12 cellular contexts compared by ENCODE assay signal in the genomic region with DNA sequence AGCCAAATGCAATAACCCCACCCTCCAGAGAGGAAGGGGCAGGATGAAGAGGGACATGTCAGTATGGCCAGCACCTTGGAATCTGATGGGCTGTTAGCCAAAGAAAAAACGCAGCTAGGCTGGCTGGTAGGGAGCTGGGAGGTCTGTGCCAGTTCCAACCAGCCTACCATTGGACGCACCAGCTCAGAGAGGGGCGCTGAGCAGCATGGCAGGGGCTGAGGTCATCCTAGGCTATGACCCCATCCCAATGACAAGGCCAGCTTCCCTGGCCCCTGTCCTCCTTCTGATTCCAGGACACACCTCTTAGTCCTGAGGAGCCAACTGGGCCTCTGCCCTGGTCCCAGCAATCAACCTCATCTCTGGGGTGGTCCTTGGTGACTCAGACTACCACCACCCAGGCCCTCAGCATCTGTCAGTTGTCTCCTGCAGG. TPM values are rescaled to one million over a fixed set of nuclear protein-coding genes. Genes with fewer than 3 reads are reported as not detected.
DNase-seq lines count a peak whose midpoint lies in the region; ATAC-seq, FAIRE-seq and TF ChIP-seq lines count a peak whose summit lies in the region.
"Had no signal": no experiment of that assay in that cellular context is flagged by ENCODE, and none has a peak within 500 bp of the region (broad histone marks: within the 10 kb centered on the region; RNA-seq: fewer than 3 reads in every experiment).

No MANE protein-coding gene starts in this region.

- H3K36me3 ChIP-seq in left ventricle myocardium inferior: no peaks in the 10 kb centered on the region
- peaks cover 0 to 12% (median 0%) of the 10 kb centered on the region in 4 donors for H3K36me3 ChIP-seq in stomach

- H3K4me3 ChIP-seq in left ventricle myocardium inferior (no peak overlapping the region), stomach (no peak overlapping the region)

- no peak for TF ChIP-seq EP300 in stomach (IDR thresholded peaks at IDR 0.05)

- TF ChIP-seq CTCF in left ventricle myocardium inferior (IDR thresholded peaks at IDR 0.05; ENCODE audit: borderline replicate concordance): no peak
- no peak for TF ChIP-seq CTCF in stomach (IDR thresholded peaks at IDR 0.05)

- intact Hi-C loops in left ventricle myocardium inferior (cut with micrococcal nuclease) (no loop called here), stomach (cut with DNase I; ENCODE audit: low total_unique reads) (no loop called here)

- ATAC-seq in HG02678 (IDR thresholded peaks at IDR 0.05; ENCODE audit: unreplicated experiment): no peak

- H3K36me3 Mint-ChIP-seq in activated naive CD8-positive, alpha-beta T cell treated with anti-CD3 and anti-CD28 coated beads for 36 hours: peaks cover 32% of the 10 kb centered on the region

- H3K4me1 ChIP-seq in left ventricle myocardium inferior: peaks cover 94% of the 10 kb centered on the region
- peaks cover 77 to 100% (median 92%) of the 10 kb centered on the region in 4 donors for H3K4me1 ChIP-seq in stomach

- H3K27me3 ChIP-seq in left ventricle myocardium inferior (ENCODE audit: low read depth) (no peaks in the 10 kb centered on the region), stomach (no peaks in the 10 kb centered on the region)

- H3K4me3 Mint-ChIP-seq in activated naive CD8-positive, alpha-beta T cell treated with anti-CD3 and anti-CD28 coated beads for 36 hours: no peak overlapping the region

- DNase-seq in EH (ENCODE audit: low read depth): peak; percentile 60
- DNase-seq in activated naive CD8-positive, alpha-beta T cell treated with anti-CD3 and anti-CD28 coated beads for 36 hours: no peak
- no peak for DNase-seq in left ventricle myocardium inferior
- no peak for DNase-seq in stomach
- no peak for DNase-seq in RCC 7860 (ENCODE audit: low spot score)
- no peak for DNase-seq in cerebellar cortex (ENCODE audit: low spot score)
- no peak for DNase-seq in stimulated activated CD4-positive, alpha-beta T cell treated with anti-CD3 and anti-CD28 coated beads, Interleukin-4, amount 100 ng/mL, for 1 hour
- DNase-seq: activated CD4-positive, alpha-beta T cell treated with anti-CD3 and anti-CD28 coated beads for 4 hours; activated naive CD4-positive, alpha-beta T cell; DMS153; NCI-H2107 had no signal

- H3K27ac ChIP-seq in left ventricle myocardium inferior (replicated peaks) (peak overlapping the region; percentile 42), stomach (peak overlapping the region in 4 of 5 donors; percentile 61 to 98 (median 88))

- 40 to 51% (median 48%) methylated on average over 3 of the region's 3 CpGs; no CpG with 5 or more reads in 1 of the 5 donors for WGBS in stomach, 5 donors

- no peaks in the 10 kb centered on the region for H3K27me3 Mint-ChIP-seq in activated naive CD8-positive, alpha-beta T cell treated with anti-CD3 and anti-CD28 coated beads for 36 hours

- H3K9me3 Mint-ChIP-seq in activated naive CD8-positive, alpha-beta T cell treated with anti-CD3 and anti-CD28 coated beads for 36 hours: no peaks in the 10 kb centered on the region

- TF ChIP-seq POLR2A in stomach (IDR thresholded peaks at IDR 0.05): no peak

- peak overlapping the region; percentile 88 for H3K27ac Mint-ChIP-seq in activated naive CD8-positive, alpha-beta T cell treated with anti-CD3 and anti-CD28 coated beads for 36 hours

- H3K4me1 Mint-ChIP-seq in activated naive CD8-positive, alpha-beta T cell treated with anti-CD3 and anti-CD28 coated beads for 36 hours: peaks cover 95% of the 10 kb centered on the region

- H3K9me3 ChIP-seq in left ventricle myocardium inferior (replicated peaks) (no peaks in the 10 kb centered on the region), stomach (no peaks in the 10 kb centered on the region)

- FAIRE-seq in RCC 7860 (lab: Jason Lieb, UNC): no peak

RNA-seq across cellular contexts. Expression of gene ACTN1, which starts 12.2 kb away (rescaled TPM):
- total RNA-seq in activated naive CD8-positive, alpha-beta T cell treated with anti-CD3 and anti-CD28 coated beads for 36 hours: 100 to 1,000 TPM; 171 to 177 TPM
- total RNA-seq in left ventricle myocardium inferior: 75.4 TPM
- 100 to 1,000 TPM; 191 to 504 (median 237) TPM for total RNA-seq in stomach
- 10 to 100 TPM; 25.7 to 87.7 (median 43.6) TPM for polyA plus RNA-seq in stomach
